Comparison of ENCODE assay signal across 1 cellular context in the genomic region with DNA sequence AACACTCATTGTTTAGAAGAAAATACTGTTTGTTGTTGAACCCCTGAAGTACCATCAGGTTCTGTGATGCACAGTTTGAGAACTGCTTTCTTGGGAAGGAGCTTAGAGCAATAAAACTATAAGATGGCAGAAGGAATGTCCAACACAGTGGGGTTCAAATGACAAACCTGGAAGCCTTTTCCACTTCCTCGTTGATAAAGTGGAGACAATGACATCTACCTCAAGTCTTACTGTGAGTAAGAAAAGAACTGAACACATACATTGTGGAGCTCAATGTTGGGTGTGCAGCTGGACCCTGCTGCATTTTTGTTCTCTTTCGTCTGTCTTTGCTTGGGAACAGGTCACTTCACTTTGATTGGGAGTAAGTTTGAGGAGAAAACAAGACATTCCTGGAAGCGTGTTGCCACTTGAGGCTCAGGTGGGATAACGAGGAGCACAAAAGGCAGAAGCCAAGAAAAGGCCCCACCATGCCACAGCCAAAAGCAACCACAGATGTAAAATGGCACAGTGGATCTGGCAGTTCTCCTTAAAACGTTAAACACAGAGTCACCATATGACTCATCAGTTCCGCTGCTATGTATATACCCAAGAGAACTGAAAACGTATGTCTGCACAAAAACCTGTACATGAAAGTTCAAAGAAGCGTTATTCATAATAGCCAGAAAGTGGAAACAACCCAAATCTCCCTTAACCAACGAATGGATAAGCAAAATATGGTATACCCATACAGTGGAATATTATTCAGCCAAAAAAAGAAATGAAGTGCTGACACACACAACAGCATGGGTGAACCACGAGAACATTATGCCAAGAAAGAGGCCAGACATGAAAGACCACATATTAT.
A peak's percentile ranks its signal among the peaks of the same experiment; 100 is the strongest.
TF ChIP-seq lines count a peak whose summit lies in the region.

No MANE protein-coding gene starts in this region.

TF ChIP-seq in GM12878, 131 proteins besides CTCF, POLR2A, EP300 and RAD21 (continues in another document):
- TF ChIP-seq, protein P1, sequence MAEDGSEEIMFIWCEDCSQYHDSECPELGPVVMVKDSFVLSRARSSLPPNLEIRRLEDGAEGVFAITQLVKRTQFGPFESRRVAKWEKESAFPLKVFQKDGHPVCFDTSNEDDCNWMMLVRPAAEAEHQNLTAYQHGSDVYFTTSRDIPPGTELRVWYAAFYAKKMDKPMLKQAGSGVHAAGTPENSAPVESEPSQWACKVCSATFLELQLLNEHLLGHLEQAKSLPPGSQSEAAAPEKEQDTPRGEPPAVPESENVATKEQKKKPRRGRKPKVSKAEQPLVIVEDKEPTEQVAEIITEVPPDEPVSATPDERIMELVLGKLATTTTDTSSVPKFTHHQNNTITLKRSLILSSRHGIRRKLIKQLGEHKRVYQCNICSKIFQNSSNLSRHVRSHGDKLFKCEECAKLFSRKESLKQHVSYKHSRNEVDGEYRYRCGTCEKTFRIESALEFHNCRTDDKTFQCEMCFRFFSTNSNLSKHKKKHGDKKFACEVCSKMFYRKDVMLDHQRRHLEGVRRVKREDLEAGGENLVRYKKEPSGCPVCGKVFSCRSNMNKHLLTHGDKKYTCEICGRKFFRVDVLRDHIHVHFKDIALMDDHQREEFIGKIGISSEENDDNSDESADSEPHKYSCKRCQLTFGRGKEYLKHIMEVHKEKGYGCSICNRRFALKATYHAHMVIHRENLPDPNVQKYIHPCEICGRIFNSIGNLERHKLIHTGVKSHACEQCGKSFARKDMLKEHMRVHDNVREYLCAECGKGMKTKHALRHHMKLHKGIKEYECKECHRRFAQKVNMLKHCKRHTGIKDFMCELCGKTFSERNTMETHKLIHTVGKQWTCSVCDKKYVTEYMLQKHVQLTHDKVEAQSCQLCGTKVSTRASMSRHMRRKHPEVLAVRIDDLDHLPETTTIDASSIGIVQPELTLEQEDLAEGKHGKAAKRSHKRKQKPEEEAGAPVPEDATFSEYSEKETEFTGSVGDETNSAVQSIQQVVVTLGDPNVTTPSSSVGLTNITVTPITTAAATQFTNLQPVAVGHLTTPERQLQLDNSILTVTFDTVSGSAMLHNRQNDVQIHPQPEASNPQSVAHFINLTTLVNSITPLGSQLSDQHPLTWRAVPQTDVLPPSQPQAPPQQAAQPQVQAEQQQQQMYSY (CRISPR knock-in tag; IDR thresholded peaks at IDR 0.05): no peak
- TF ChIP-seq RBBP5 (conservative IDR thresholded peaks at IDR 0.05): no peak
- TF ChIP-seq STAT3 (IDR thresholded peaks at IDR 0.05; ENCODE audit: low read depth, low read length): peak; percentile 95
- peak; percentile 99 for TF ChIP-seq IKZF1 (conservative IDR thresholded peaks at IDR 0.05)
- TF ChIP-seq USF2 (IDR thresholded peaks at IDR 0.05; ENCODE audit: borderline replicate concordance, low read depth, low read length): no peak
- no peak for TF ChIP-seq ZNF384 (IDR thresholded peaks at IDR 0.05; ENCODE audit: borderline replicate concordance, low read depth, low read length)
- peak; percentile 67 for TF ChIP-seq NR2F1 (conservative IDR thresholded peaks at IDR 0.05)
- TF ChIP-seq CEBPB (IDR thresholded peaks at IDR 0.05; ENCODE audit: borderline replicate concordance in 1 of 2, low read depth in 2 of 2, low read length in 2 of 2): peak in 1 of 2 experiments; percentile 74; a peak in 2 of 4 replicates
- TF ChIP-seq, protein P2, sequence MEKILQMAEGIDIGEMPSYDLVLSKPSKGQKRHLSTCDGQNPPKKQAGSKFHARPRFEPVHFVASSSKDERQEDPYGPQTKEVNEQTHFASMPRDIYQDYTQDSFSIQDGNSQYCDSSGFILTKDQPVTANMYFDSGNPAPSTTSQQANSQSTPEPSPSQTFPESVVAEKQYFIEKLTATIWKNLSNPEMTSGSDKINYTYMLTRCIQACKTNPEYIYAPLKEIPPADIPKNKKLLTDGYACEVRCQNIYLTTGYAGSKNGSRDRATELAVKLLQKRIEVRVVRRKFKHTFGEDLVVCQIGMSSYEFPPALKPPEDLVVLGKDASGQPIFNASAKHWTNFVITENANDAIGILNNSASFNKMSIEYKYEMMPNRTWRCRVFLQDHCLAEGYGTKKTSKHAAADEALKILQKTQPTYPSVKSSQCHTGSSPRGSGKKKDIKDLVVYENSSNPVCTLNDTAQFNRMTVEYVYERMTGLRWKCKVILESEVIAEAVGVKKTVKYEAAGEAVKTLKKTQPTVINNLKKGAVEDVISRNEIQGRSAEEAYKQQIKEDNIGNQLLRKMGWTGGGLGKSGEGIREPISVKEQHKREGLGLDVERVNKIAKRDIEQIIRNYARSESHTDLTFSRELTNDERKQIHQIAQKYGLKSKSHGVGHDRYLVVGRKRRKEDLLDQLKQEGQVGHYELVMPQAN (conservative IDR thresholded peaks at IDR 0.05): peak; percentile 18; the same call in 1 of the 2 replicates
- TF ChIP-seq GATAD2B (conservative IDR thresholded peaks at IDR 0.05; ENCODE audit: low read depth): peak; percentile 87
- TF ChIP-seq NFYA (IDR thresholded peaks at IDR 0.05; ENCODE audit: borderline replicate concordance, low read depth, low read length): no peak
- peak; percentile 70; the same call in 1 of the 2 replicates for TF ChIP-seq ZBTB33 (IDR thresholded peaks at IDR 0.05)
- TF ChIP-seq CBFB (IDR thresholded peaks at IDR 0.05; ENCODE audit: low read depth): peak; percentile 92
- TF ChIP-seq, protein P3, sequence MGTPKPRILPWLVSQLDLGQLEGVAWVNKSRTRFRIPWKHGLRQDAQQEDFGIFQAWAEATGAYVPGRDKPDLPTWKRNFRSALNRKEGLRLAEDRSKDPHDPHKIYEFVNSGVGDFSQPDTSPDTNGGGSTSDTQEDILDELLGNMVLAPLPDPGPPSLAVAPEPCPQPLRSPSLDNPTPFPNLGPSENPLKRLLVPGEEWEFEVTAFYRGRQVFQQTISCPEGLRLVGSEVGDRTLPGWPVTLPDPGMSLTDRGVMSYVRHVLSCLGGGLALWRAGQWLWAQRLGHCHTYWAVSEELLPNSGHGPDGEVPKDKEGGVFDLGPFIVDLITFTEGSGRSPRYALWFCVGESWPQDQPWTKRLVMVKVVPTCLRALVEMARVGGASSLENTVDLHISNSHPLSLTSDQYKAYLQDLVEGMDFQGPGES (IDR thresholded peaks at IDR 0.05): no peak
- no peak for TF ChIP-seq CHD1 (IDR thresholded peaks at IDR 0.05; ENCODE audit: low read depth, low read length)
- TF ChIP-seq RCOR1 (conservative IDR thresholded peaks at IDR 0.05; ENCODE audit: low read depth, low read length): no peak
- TF ChIP-seq HCFC1 (IDR thresholded peaks at IDR 0.05; ENCODE audit: low read length): no peak
- no peak for TF ChIP-seq MYC (IDR thresholded peaks at IDR 0.05; ENCODE audit: insufficient read depth, insufficient read length, insufficient replicate concordance, low read length, severe bottlenecking)
- peak; percentile 96 for TF ChIP-seq ZBED1 (IDR thresholded peaks at IDR 0.05; ENCODE audit: borderline replicate concordance)
- TF ChIP-seq, protein P4, sequence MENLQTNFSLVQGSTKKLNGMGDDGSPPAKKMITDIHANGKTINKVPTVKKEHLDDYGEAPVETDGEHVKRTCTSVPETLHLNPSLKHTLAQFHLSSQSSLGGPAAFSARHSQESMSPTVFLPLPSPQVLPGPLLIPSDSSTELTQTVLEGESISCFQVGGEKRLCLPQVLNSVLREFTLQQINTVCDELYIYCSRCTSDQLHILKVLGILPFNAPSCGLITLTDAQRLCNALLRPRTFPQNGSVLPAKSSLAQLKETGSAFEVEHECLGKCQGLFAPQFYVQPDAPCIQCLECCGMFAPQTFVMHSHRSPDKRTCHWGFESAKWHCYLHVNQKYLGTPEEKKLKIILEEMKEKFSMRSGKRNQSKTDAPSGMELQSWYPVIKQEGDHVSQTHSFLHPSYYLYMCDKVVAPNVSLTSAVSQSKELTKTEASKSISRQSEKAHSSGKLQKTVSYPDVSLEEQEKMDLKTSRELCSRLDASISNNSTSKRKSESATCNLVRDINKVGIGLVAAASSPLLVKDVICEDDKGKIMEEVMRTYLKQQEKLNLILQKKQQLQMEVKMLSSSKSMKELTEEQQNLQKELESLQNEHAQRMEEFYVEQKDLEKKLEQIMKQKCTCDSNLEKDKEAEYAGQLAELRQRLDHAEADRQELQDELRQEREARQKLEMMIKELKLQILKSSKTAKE (IDR thresholded peaks at IDR 0.05; ENCODE audit: low read depth, poor library complexity, severe bottlenecking): peak; percentile 93
- 0 out of 2 replicates have a peak, but pooled peaks have one; percentile 18 for TF ChIP-seq MXI1 (IDR thresholded peaks at IDR 0.05; ENCODE audit: low read depth, low read length)
- TF ChIP-seq SRF (IDR thresholded peaks at IDR 0.05; ENCODE audit: low read depth in 2 of 2, low read length in 2 of 2): no peak
- TF ChIP-seq SMARCA5 (IDR thresholded peaks at IDR 0.05): peak; percentile 97
- peak; percentile 76 for TF ChIP-seq CREB1 (IDR thresholded peaks at IDR 0.05; ENCODE audit: low read depth)
- TF ChIP-seq BCL3 (IDR thresholded peaks at IDR 0.05; ENCODE audit: borderline replicate concordance, insufficient read depth, low read depth, low read length, poor library complexity, severe bottlenecking): peak; percentile 76
- TF ChIP-seq, protein P5, sequence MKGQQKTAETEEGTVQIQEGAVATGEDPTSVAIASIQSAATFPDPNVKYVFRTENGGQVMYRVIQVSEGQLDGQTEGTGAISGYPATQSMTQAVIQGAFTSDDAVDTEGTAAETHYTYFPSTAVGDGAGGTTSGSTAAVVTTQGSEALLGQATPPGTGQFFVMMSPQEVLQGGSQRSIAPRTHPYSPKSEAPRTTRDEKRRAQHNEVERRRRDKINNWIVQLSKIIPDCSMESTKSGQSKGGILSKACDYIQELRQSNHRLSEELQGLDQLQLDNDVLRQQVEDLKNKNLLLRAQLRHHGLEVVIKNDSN (IDR thresholded peaks at IDR 0.05; ENCODE audit: borderline replicate concordance, extremely low read length, insufficient read depth, low read depth, low read length): no peak
- TF ChIP-seq HDGF (IDR thresholded peaks at IDR 0.05): peak; percentile 58; the same call in 1 of the 2 replicates
- TF ChIP-seq DPF2 (IDR thresholded peaks at IDR 0.05): peak; percentile 99
- no peak; the same call in 1 of the 2 replicates for TF ChIP-seq SMC3 (IDR thresholded peaks at IDR 0.05; ENCODE audit: borderline replicate concordance, low read length)
- no peak for TF ChIP-seq HSF1 (IDR thresholded peaks at IDR 0.05; ENCODE audit: low read depth, low read length)
- TF ChIP-seq ZNF24 (IDR thresholded peaks at IDR 0.05): peak; percentile 86
- no peak for TF ChIP-seq SUPT20H (IDR thresholded peaks at IDR 0.05; ENCODE audit: borderline replicate concordance, control insufficient read depth, low read depth, low read length)
- no peak for TF ChIP-seq ZNF622 (IDR thresholded peaks at IDR 0.05)
- TF ChIP-seq, protein P6, sequence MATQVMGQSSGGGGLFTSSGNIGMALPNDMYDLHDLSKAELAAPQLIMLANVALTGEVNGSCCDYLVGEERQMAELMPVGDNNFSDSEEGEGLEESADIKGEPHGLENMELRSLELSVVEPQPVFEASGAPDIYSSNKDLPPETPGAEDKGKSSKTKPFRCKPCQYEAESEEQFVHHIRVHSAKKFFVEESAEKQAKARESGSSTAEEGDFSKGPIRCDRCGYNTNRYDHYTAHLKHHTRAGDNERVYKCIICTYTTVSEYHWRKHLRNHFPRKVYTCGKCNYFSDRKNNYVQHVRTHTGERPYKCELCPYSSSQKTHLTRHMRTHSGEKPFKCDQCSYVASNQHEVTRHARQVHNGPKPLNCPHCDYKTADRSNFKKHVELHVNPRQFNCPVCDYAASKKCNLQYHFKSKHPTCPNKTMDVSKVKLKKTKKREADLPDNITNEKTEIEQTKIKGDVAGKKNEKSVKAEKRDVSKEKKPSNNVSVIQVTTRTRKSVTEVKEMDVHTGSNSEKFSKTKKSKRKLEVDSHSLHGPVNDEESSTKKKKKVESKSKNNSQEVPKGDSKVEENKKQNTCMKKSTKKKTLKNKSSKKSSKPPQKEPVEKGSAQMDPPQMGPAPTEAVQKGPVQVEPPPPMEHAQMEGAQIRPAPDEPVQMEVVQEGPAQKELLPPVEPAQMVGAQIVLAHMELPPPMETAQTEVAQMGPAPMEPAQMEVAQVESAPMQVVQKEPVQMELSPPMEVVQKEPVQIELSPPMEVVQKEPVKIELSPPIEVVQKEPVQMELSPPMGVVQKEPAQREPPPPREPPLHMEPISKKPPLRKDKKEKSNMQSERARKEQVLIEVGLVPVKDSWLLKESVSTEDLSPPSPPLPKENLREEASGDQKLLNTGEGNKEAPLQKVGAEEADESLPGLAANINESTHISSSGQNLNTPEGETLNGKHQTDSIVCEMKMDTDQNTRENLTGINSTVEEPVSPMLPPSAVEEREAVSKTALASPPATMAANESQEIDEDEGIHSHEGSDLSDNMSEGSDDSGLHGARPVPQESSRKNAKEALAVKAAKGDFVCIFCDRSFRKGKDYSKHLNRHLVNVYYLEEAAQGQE (IDR thresholded peaks at IDR 0.05; ENCODE audit: low read depth, low read length): no peak
